8 cellular contexts compared by ENCODE assay signal in the genomic region with DNA sequence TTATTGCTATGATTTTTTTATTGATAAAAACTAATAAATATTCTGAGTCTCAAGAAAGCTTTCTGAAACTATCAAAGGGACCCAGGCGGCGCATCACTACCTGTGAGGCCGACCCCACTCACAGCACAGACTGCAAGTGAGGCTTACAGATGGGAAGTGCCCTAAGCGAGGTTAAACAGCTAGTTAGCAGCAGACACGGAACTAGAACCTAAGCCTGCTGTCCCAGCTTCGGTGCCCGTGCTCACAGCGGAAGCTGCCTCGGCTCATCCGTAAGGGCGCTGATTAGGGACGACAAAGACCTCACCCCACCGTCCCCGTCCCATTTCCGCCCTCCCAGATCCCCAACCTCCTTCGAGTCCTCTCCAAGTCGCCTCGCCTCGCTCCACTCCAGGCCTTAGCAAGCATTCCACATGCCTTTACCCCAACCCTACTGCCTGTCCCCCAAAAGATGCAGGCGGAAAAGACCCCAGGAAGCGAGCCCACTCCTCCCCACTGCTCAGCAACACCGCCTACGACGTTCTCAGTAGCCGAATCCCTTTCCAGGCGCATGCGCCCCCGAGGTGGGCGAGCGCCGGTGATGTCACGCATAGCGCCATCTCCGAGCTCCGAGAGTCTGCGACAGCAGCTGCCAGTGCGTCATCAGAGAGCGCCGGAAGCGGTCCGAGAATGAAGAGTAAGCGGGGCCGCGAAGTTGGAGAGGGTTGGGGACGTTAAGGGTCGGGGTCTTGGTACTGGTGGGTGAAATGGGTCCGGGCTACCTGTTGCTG. TPM values are rescaled to one million over a fixed set of nuclear protein-coding genes. Genes with fewer than 3 reads are reported as not detected.
DNase-seq lines count a peak whose midpoint lies in the region; ATAC-seq and TF ChIP-seq lines count a peak whose summit lies in the region.

A gene with protein sequence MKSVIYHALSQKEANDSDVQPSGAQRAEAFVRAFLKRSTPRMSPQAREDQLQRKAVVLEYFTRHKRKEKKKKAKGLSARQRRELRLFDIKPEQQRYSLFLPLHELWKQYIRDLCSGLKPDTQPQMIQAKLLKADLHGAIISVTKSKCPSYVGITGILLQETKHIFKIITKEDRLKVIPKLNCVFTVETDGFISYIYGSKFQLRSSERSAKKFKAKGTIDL (plus strand): TSS at position 631 of the 767 bp plus-strand sequence. CDS start 36 bp downstream, at position 667.

- H3K27ac ChIP-seq in AG04450 (ENCODE audit: low read depth, low read length): peak within 1 kb of the TSS; percentile 73

- POLR2A ChIA-PET in AG04450 (lab: Yijun Ruan, JAX): interaction anchor here (0.6 to 1.9 kb wide), 12 partner anchors 8 to 124 kb away, joined by 3 to 17 read pairs (median 4); a partner anchor contains a TSS

- no peak for TF ChIP-seq CTCF in AG04450 (IDR thresholded peaks at IDR 0.05; ENCODE audit: low read depth, low read length)

- no peaks in the 10 kb centered on the region for H3K27me3 ChIP-seq in AG04450 (ENCODE audit: control insufficient read depth, insufficient read depth, low read length)

- no peaks in the 10 kb centered on the region for H3K9me3 ChIP-seq in AG04450 (ENCODE audit: control insufficient read depth, insufficient read depth, low read length)

- DNase-seq in AG04450 (ENCODE audit: low read depth, low spot score) (peak; percentile 78), NCI-H345 treated with DMSO at 0.1 percent for 48 hours (lab: John Stamatoyannopoulos, UW; ENCODE audit: unreplicated experiment) (peak; percentile 99), iris pigment epithelial cell (ENCODE audit: low read depth) (peak; percentile 95)
- DNase-seq in activated CD4-positive, CD25-positive, alpha-beta regulatory T cell (lab: John Stamatoyannopoulos, UW): peak; percentile 96 to 97 (median 97)
- DNase-seq in central memory CD4-positive, alpha-beta T cell: peak; percentile 95
- DNase-seq in stimulated activated CD4-positive, alpha-beta T cell treated with anti-CD3 and anti-CD28 coated beads, Interleukin-12 subunit alpha, Interleukin-12 subunit beta, amount 100 ng/mL, for 4 hours: peak; percentile 99

- H3K4me3 ChIP-seq in AG04450 (ENCODE audit: low read depth, low read length): peak within 1 kb of the TSS; percentile 97

- CTCF ChIA-PET in AG04450 (lab: Charles Lee): interaction anchor here (0.8 to 16.2 kb wide), 5 partner anchors 85 to 154 kb away, joined by 3 to 550 read pairs (median 7); a partner anchor contains a TSS

- ATAC-seq in GM18909 (IDR thresholded peaks at IDR 0.05; ENCODE audit: poor library complexity, unreplicated experiment): peak; percentile 74
- ATAC-seq in HG03175 (IDR thresholded peaks at IDR 0.05; ENCODE audit: unreplicated experiment): peak; percentile 62

RNA-seq across cellular contexts. Expression of the gene that starts here (rescaled TPM):
- polyA plus RNA-seq in AG04450 (2011; rRNA removed): 74.1 and 87.4 TPM in 2 replicates
- 46.6 and 51.5 TPM in 2 replicates for polyA minus RNA-seq in AG04450 (2011; rRNA and poly(A)+ RNA removed)

Comparison
In these comparisons a context has a peak if more than half of its experiments do, and no peak if none do; other contexts are left out.
1. Peak in every context shown above with its lines: DNase-seq, ATAC-seq, H3K4me3 ChIP-seq and H3K27ac ChIP-seq.